ENCODE assay signal across 8 cellular contexts in the genomic region with DNA sequence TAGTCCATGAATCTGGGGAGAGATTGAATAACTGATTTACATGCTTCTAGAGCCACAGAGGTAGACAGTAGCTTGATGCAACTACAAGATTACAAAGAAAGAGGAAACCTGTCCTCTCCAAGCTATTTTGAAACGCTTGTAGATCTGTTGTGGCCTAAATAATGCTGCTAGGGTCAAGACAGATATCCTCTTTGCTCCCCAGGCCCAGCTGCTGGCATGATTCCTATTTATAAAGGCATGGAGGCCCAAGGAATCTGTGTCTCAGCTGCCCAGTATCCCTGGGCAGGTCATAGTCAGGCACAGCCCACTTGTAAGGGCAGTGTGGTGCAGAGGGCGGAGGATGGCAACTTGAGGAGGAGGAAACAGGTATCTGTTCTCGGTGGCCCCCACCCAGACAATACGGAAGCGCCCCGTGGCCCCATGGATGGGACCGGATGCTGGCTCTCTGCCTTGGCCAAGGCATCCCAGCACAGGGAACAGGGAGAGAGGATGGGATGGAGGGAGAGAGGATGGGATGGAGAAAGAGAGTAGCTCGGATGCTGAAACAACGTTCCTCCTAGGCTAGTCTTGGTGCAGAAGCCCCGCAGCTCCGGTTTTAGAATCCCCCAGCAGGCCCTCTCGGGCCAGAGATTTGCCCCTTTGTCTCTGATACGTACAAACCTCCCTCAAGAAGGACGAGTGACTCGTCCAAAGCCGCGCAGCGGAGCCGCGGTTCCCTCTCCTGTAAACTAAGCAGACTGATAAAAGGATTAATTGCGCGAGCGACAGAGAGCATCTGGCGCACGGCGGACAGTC. TPM values are rescaled to one million over a fixed set of nuclear protein-coding genes. Genes with fewer than 3 reads are reported as not detected.
A peak's percentile ranks its signal among the peaks of the same experiment; 100 is the strongest.
DNase-seq lines count a peak whose midpoint lies in the region; ATAC-seq and TF ChIP-seq lines count a peak whose summit lies in the region.

No MANE protein-coding gene starts in this region.

- intact Hi-C loops in left cardiac atrium (cut with DNase I): no loop called here

- H3K9me3 ChIP-seq in HAP-1: no peaks in the 10 kb centered on the region

- TF ChIP-seq POLR2A in NB4 (IDR thresholded peaks at IDR 0.05; ENCODE audit: extremely low read depth, insufficient read length): no peak

- H3K27me3 ChIP-seq in HAP-1 (ENCODE audit: low read depth): no peaks in the 10 kb centered on the region
- H3K27me3 ChIP-seq in rectal smooth muscle tissue (ENCODE audit: control insufficient read depth, insufficient read depth, low read length): no peaks in the 10 kb centered on the region

- in situ Hi-C loops in GM13976 (cut with MboI; ENCODE audit: low sequenced_read_pairs, unreplicated experiment) (no loop called here), HAP-1 (cut with MboI; ENCODE audit: low sequenced_read_pairs) (no loop called here)

- peak overlapping the region; percentile 85 for H3K9ac ChIP-seq in rectal smooth muscle tissue (ENCODE audit: low read length)

- peak; percentile 14 to 20 for ATAC-seq in left cardiac atrium

- H3K4me3 ChIP-seq in HAP-1 (peak overlapping the region; percentile 62), NB4 (ENCODE audit: low read depth, low read length) (peak overlapping the region; percentile 50), rectal smooth muscle tissue (ENCODE audit: low read length) (peak overlapping the region; percentile 96)

- DNase-seq in GM13976 (ENCODE audit: low spot score) (peak; percentile 46), HAP-1 (ENCODE audit: low spot score in 2 of 2) (peak in 1 of 2 experiments; percentile 13), NB4 (ENCODE audit: low read depth) (no peak), left cardiac atrium (peak; percentile 43), ecto neural progenitor cell (ENCODE audit: low spot score) (no peak), UCSD-AML1 (lab: John Stamatoyannopoulos, UW; ENCODE audit: unreplicated experiment) (no peak)
- peak in 3 of 4 experiments; percentile 3 to 31 (median 27) for DNase-seq in activated naive CD4-positive, alpha-beta T cell (lab: John Stamatoyannopoulos, UW)

- H3K4me1 ChIP-seq in HAP-1 (peaks cover 7% of the 10 kb centered on the region; the same call in 1 of the 2 replicates), rectal smooth muscle tissue (ENCODE audit: control insufficient read depth, insufficient read depth, low read length) (peaks cover 3% of the 10 kb centered on the region)

- H3K36me3 ChIP-seq in HAP-1 (replicated peaks) (no peaks in the 10 kb centered on the region; the same call in 1 of the 2 replicates), rectal smooth muscle tissue (ENCODE audit: control insufficient read depth, insufficient read depth, low read length) (no peaks in the 10 kb centered on the region)

- TF ChIP-seq CTCF in GM13976 (IDR thresholded peaks at IDR 0.05; ENCODE audit: borderline replicate concordance, control extremely low read depth, extremely low read depth, insufficient read depth, missing control alignments) (no peak), NB4 (IDR thresholded peaks at IDR 0.05; ENCODE audit: low read depth, low read length) (no peak)

- H3K27ac ChIP-seq in rectal smooth muscle tissue (ENCODE audit: low read depth, low read length): peak overlapping the region; percentile 83

RNA-seq across cellular contexts. Expression of gene SMIM20, which starts 0.8 kb away (rescaled TPM):
- total RNA-seq in left cardiac atrium: 10 to 100 TPM; 26.6 to 34.2 TPM

RNA-seq across cellular contexts. Expression of gene SEL1L3, which starts 50.5 kb away (rescaled TPM):
- 1 to 10 TPM; 5.6 to 6.6 TPM for total RNA-seq in left cardiac atrium

Comparison
In these comparisons a context has a peak if more than half of its experiments do, and no peak if none do; other contexts are left out.
1. DNase-seq: peak in GM13976 (single experiment), activated naive CD4-positive, alpha-beta T cell (3 of 4) and left cardiac atrium (single experiment); none in NB4 (single experiment), ecto neural progenitor cell (single experiment) and UCSD-AML1 (single experiment).
2. Peak in every context shown above with its lines, with median percentiles within 50 percentile points of each other: H3K4me3 ChIP-seq.